Comparison of ENCODE assay signal across 17 cellular contexts in the genomic region with DNA sequence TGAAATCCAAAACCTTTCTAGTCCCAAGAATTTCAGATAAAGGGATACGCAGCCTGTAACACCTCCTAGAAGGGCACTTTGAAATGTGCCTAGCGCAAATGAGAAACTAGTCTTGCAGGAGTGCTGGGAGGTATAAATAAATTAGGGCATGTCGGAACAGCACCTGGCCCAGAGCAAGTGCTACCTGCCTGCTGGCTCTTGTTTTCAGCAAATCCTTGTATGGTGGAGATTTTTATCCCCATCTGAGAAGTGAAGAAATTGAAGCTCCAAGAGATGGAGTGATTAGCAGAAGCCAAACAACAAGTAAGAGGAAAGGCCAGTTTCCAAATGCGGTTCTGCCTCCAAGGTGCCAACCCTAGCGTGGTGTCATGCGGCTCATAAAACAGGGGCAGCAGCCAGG. TPM values are rescaled to one million over a fixed set of nuclear protein-coding genes. Genes with fewer than 3 reads are reported as not detected.
DNase-seq lines count a peak whose midpoint lies in the region; ATAC-seq, FAIRE-seq and TF ChIP-seq lines count a peak whose summit lies in the region.
"Had no signal": no experiment of that assay in that cellular context is flagged by ENCODE, and none has a peak within 500 bp of the region (broad histone marks: within the 10 kb centered on the region; RNA-seq: fewer than 3 reads in every experiment).

No MANE protein-coding gene starts in this region.

- DNase-seq in heart left ventricle (no peak), left ventricle myocardium superior (no peak), esophagus squamous epithelium (lab: John Stamatoyannopoulos, UW) (no peak), suprapubic skin (ENCODE audit: low spot score in 2 of 2) (no peak), HTR-8/SVneo (ENCODE audit: insufficient read length, low spot score) (no peak)
- DNase-seq in activated effector memory CD4-positive, alpha-beta T cell treated with Interleukin-2 at 50 U/mL for 16 hours, result no peak
- DNase-seq: activated CD4-positive, alpha-beta T cell treated with anti-CD3 and anti-CD28 coated beads for 4 hours; activated naive CD8-positive, alpha-beta T cell treated with anti-CD3 and anti-CD28 coated beads, Interleukin-2, amount 50 U/mL, for 24 hours; erythroblast; NCI-H1436 treated with DMSO at 0.1 percent for 48 hours; NCI-H345; stimulated activated CD4-positive, alpha-beta T cell treated with anti-CD3 and anti-CD28 coated beads, Interleukin-1b, Interleukin-23, amount 100 ng/mL, for 48 hours; stimulated activated naive CD8-positive, alpha-beta T cell treated with anti-CD3 and anti-CD28 coated beads, Interleukin-15, Interleukin-2, amounts not matched to agents 100 U/mL and 50 U/mL, for 24 hours had no signal

- no peak overlapping the region for H3K4me2 ChIP-seq in OCI-LY1 (ENCODE audit: low read length)

- WGBS in heart left ventricle, 4 donors, result 32 to 61% (median 54%) methylated on average over 6 of the region's 6 CpGs
- 28 to 53% methylated on average over 6 of the region's 6 CpGs for WGBS in esophagus squamous epithelium, 2 donors
- WGBS in suprapubic skin, result 42% methylated on average over 6 of the region's 6 CpGs

- H3K36me3 ChIP-seq in heart left ventricle (no peaks in the 10 kb centered on the region), OCI-LY1 (ENCODE audit: insufficient read depth, low read length) (peaks cover 19% of the 10 kb centered on the region), esophagus squamous epithelium (peaks cover 0 to 11% (median 0%) of the 10 kb centered on the region in 3 donors), suprapubic skin (peaks cover 1% of the 10 kb centered on the region)

- H3K9ac ChIP-seq in OCI-LY1 (ENCODE audit: low read length), result no peak overlapping the region; the same call in 1 of the 2 replicates

- TF ChIP-seq EP300 in suprapubic skin (IDR thresholded peaks at IDR 0.05), result no peak

- H3K4me3 ChIP-seq in heart left ventricle (no peak overlapping the region), OCI-LY1 (ENCODE audit: low read depth, low read length, poor library complexity, severe bottlenecking) (no peak overlapping the region), esophagus squamous epithelium (no peak overlapping the region), suprapubic skin (no peak overlapping the region)
- H3K4me3 ChIP-seq: lung had no signal

- H2AFZ ChIP-seq in OCI-LY1 (ENCODE audit: low read length), result no peak overlapping the region

- H3K4me1 ChIP-seq in heart left ventricle (peaks cover 0 to 85% (median 40%) of the 10 kb centered on the region in 12 donors), OCI-LY1 (ENCODE audit: insufficient read depth, low read length, severe bottlenecking) (peaks cover 77% of the 10 kb centered on the region), esophagus squamous epithelium (peaks cover 14 to 66% (median 17%) of the 10 kb centered on the region in 3 donors), suprapubic skin (peaks cover 42% of the 10 kb centered on the region)

- intact Hi-C loops in heart left ventricle (cut with DNase I) (no loop called here), left ventricle myocardium superior (cut with micrococcal nuclease) (no loop called here), esophagus squamous epithelium (cut with DNase I) (no loop called here)

- H3F3A ChIP-seq in OCI-LY1 (ENCODE audit: insufficient read depth, low read length), result no peaks in the 10 kb centered on the region

- no peak for TF ChIP-seq CTCF in heart left ventricle (IDR thresholded peaks at IDR 0.05)
- no peak for TF ChIP-seq CTCF in OCI-LY1 (IDR thresholded peaks at IDR 0.05; ENCODE audit: low read length)
- TF ChIP-seq CTCF in esophagus squamous epithelium (IDR thresholded peaks at IDR 0.05), result no peak
- TF ChIP-seq CTCF in suprapubic skin (IDR thresholded peaks at IDR 0.05), result no peak

- FAIRE-seq in HTR-8/SVneo (lab: Jason Lieb, UNC), result no peak

- H3K79me2 ChIP-seq in OCI-LY1 (ENCODE audit: insufficient read depth, low read length), result peaks cover 4% of the 10 kb centered on the region

- TF ChIP-seq POLR2A in heart left ventricle (IDR thresholded peaks at IDR 0.05) (no peak), esophagus squamous epithelium (IDR thresholded peaks at IDR 0.05) (no peak), suprapubic skin (IDR thresholded peaks at IDR 0.05) (no peak)

- no peaks in the 10 kb centered on the region for H4K20me1 ChIP-seq in OCI-LY1 (ENCODE audit: insufficient read depth, low read length)

- no peak for ATAC-seq in heart left ventricle
- ATAC-seq in left ventricle myocardium superior, result no peak
- ATAC-seq in HG02678 (IDR thresholded peaks at IDR 0.05; ENCODE audit: unreplicated experiment), result no peak
- ATAC-seq: activated naive CD8-positive, alpha-beta T cell treated with anti-CD3 and anti-CD28 coated beads, Interleukin-2, amount 50 U/mL, for 24 hours; activated T-helper 17 cell treated with anti-CD3 and anti-CD28 coated beads, Interleukin-2, amount 50 U/mL, for 72 hours; stimulated activated naive CD8-positive, alpha-beta T cell treated with anti-CD3 and anti-CD28 coated beads, Interleukin-15, Interleukin-2, amounts not matched to agents 100 U/mL and 50 U/mL, for 24 hours had no signal

- no peaks in the 10 kb centered on the region for H3K9me2 ChIP-seq in OCI-LY1 (ENCODE audit: low read depth, low read length)

- no peaks in the 10 kb centered on the region for H3K27me3 ChIP-seq in heart left ventricle
- H3K27me3 ChIP-seq in OCI-LY1 (ENCODE audit: insufficient read depth, low read length), result no peaks in the 10 kb centered on the region
- H3K27me3 ChIP-seq in esophagus squamous epithelium, result no peaks in the 10 kb centered on the region
- H3K27me3 ChIP-seq in suprapubic skin, result no peaks in the 10 kb centered on the region

- H3K9me3 ChIP-seq in heart left ventricle (no peaks in the 10 kb centered on the region), OCI-LY1 (ENCODE audit: low read length) (no peaks in the 10 kb centered on the region), esophagus squamous epithelium (no peaks in the 10 kb centered on the region), suprapubic skin (no peaks in the 10 kb centered on the region)

- peak overlapping the region in 8 of 12 donors; percentile 1 to 88 (median 66) for H3K27ac ChIP-seq in heart left ventricle
- H3K27ac ChIP-seq in OCI-LY1 (ENCODE audit: low read depth, low read length, poor library complexity, severe bottlenecking), result peak overlapping the region; percentile 12
- peak overlapping the region; percentile 27 to 83 (median 64) for H3K27ac ChIP-seq in esophagus squamous epithelium
- peak overlapping the region; percentile 69 for H3K27ac ChIP-seq in suprapubic skin

RNA-seq across cellular contexts. Expression of a gene that starts 36.7 kb away (rescaled TPM):
- total RNA-seq in heart left ventricle (10 to 100 TPM; 15.1 to 28.0 (median 23.1) TPM), left ventricle myocardium superior (22.3 TPM), esophagus squamous epithelium (10 to 100 TPM; 21.6 to 27.1 (median 25.8) TPM), suprapubic skin (10 to 100 TPM; 35.3 to 46.3 (median 37.5) TPM)
- 10 to 100 TPM; 17.3 to 23.8 TPM for polyA plus RNA-seq in heart left ventricle

RNA-seq across cellular contexts. Expression of a gene that starts 40.9 kb away (rescaled TPM):
- total RNA-seq in heart left ventricle (100 to 1,000 TPM in 1 of 9 donors, 10 to 100 TPM in 8; 12.1 to 103 (median 25.2) TPM), left ventricle myocardium superior (27.1 TPM), esophagus squamous epithelium (10 to 100 TPM; 27.2 to 40.6 (median 32.5) TPM), suprapubic skin (10 to 100 TPM; 44.5 to 59.4 (median 51.9) TPM)
- polyA plus RNA-seq in heart left ventricle, result 10 to 100 TPM; 24.3 to 51.7 TPM

Comparison
In these comparisons a context has a peak if more than half of its experiments do, and no peak if none do; other contexts are left out.
1. H3K27ac ChIP-seq: peak in every context shown above with its lines; median percentile 69 in suprapubic skin; 66 in heart left ventricle; 64 in esophagus squamous epithelium; 12 in OCI-LY1.